11 cellular contexts compared by ENCODE assay signal in the genomic region with DNA sequence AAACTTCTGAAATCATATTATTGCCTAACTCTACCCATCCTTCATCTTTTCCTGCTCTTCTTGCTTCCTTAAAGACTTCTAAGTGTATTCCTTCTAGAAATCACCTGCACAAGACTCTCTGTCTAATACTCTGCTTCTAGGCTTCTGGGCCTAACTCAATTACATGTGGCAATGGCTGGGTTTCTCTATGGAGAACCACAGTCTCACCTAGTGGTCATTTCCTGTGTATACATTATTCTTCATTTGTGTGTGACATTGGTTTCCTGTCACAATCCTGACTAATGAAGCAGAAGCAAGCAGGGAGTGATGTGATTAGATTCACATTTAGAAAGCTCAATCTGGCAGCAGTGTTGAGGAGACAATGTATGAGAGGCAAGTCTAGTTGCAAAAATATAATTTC. TPM values are rescaled to one million over a fixed set of nuclear protein-coding genes. Genes with fewer than 3 reads are reported as not detected.
DNase-seq lines count a peak whose midpoint lies in the region; ATAC-seq, FAIRE-seq and TF ChIP-seq lines count a peak whose summit lies in the region.
"Had no signal": no experiment of that assay in that cellular context is flagged by ENCODE, and none has a peak within 500 bp of the region (broad histone marks: within the 10 kb centered on the region; RNA-seq: fewer than 3 reads in every experiment).

No MANE protein-coding gene starts in this region.

- no peak for TF ChIP-seq CTCF in endothelial cell of umbilical vein (IDR thresholded peaks at IDR 0.05; ENCODE audit: extremely low read depth in 1 of 2, insufficient read depth in 1 of 2, low read depth in 1 of 2, low read length in 2 of 2)

- H3K27ac ChIP-seq in ACC112 (ENCODE audit: low read depth, low read length) (peak overlapping the region; percentile 18), endothelial cell of umbilical vein (ENCODE audit: insufficient read depth, low read depth, low read length) (peak overlapping the region; percentile 70)

- peak overlapping the region; percentile 72 for H3K4me2 ChIP-seq in endothelial cell of umbilical vein (ENCODE audit: insufficient read depth, low read length)

- H3K79me2 ChIP-seq in ACC112 (ENCODE audit: control insufficient read depth, insufficient read depth, low read length, unreplicated experiment) = no peaks in the 10 kb centered on the region
- H3K79me2 ChIP-seq in endothelial cell of umbilical vein (ENCODE audit: control insufficient read depth, insufficient read depth, low read length) = no peaks in the 10 kb centered on the region

- TF ChIP-seq POLR2A in endothelial cell of umbilical vein (IDR thresholded peaks at IDR 0.05; ENCODE audit: low read depth, low read length) = no peak

- H3K27me3 ChIP-seq in ACC112 (ENCODE audit: insufficient read depth, low read length) (no peaks in the 10 kb centered on the region), endothelial cell of umbilical vein (ENCODE audit: control insufficient read depth in 2 of 2, insufficient read depth in 2 of 2, low read length in 2 of 2) (no peaks in the 10 kb centered on the region), HAP-1 (ENCODE audit: low read depth) (no peaks in the 10 kb centered on the region; the same call in 1 of the 2 replicates)

- H3K9ac ChIP-seq in endothelial cell of umbilical vein (replicated peaks; ENCODE audit: extremely low read depth, insufficient read depth, low read length) = peak overlapping the region; percentile 51

- FAIRE-seq in endothelial cell of umbilical vein (lab: Jason Lieb, UNC) = peak; percentile 83
- FAIRE-seq: K562 had no signal

- peak; percentile 18 for DNase-seq in HS-5 (ENCODE audit: low read depth)
- DNase-seq in endothelial cell of umbilical vein (ENCODE audit: low read depth, low spot score) = peak; percentile 72
- DNase-seq in HAP-1 (ENCODE audit: low spot score in 2 of 2) = no peak
- DNase-seq in stimulated activated CD4-positive, alpha-beta T cell treated with anti-CD3 and anti-CD28 coated beads, Interleukin-12 subunit alpha, Interleukin-12 subunit beta, amount 100 ng/mL, for 4 hours = no peak
- DNase-seq in NCI-H2196 (lab: John Stamatoyannopoulos, UW; ENCODE audit: unreplicated experiment) = no peak
- DNase-seq: activated CD4-positive, alpha-beta memory T cell treated with anti-CD3 and anti-CD28 coated beads for 36 hours had no signal

- dilution Hi-C loops in endothelial cell of umbilical vein (cut with MboI; ENCODE audit: extremely low pct_ligation_motif_present, low sequenced_read_pairs) = no loop called here

- CTCF ChIA-PET in endothelial cell of umbilical vein (lab: Charles Lee) = interaction anchor here (0.6 to 4.7 kb wide), 13 partner anchors 10 to 378 kb away, joined by 3 to 41 read pairs (median 3); a partner anchor contains a TSS

- POLR2A ChIA-PET in endothelial cell of umbilical vein (lab: Charles Lee) = interaction anchor here (1.3 kb wide), 1 partner anchor 17 kb away, joined by 3 read pairs; a partner anchor contains a TSS

- H3K4me3 ChIP-seq in ACC112 (ENCODE audit: low read depth, low read length) = no peak overlapping the region
- no peak overlapping the region for H3K4me3 ChIP-seq in endothelial cell of umbilical vein (replicated peaks in 1 of 3; ENCODE audit: insufficient read depth in 1 of 3, low read depth in 1 of 3, low read length in 3 of 3)
- H3K4me3 ChIP-seq in HAP-1 = no peak overlapping the region
- H3K4me3 ChIP-seq: K562, skin epidermis had no signal

- no peaks in the 10 kb centered on the region for H3K36me3 ChIP-seq in ACC112 (ENCODE audit: insufficient read depth, low read length)
- H3K36me3 ChIP-seq in endothelial cell of umbilical vein (ENCODE audit: control insufficient read depth in 2 of 2, extremely low read depth in 1 of 2, insufficient read depth in 2 of 2, low read length in 2 of 2) = no peaks in the 10 kb centered on the region
- no peaks in the 10 kb centered on the region for H3K36me3 ChIP-seq in HAP-1 (replicated peaks)

- in situ Hi-C loops in HAP-1 (cut with MboI; ENCODE audit: low sequenced_read_pairs) = no loop called here

- H2AFZ ChIP-seq in ACC112 (ENCODE audit: low read length, unreplicated experiment) (peak overlapping the region; percentile 27), endothelial cell of umbilical vein (ENCODE audit: low read depth, low read length) (peak overlapping the region; percentile 36)

- intact Hi-C loops in endothelial cell of umbilical vein (cut with micrococcal nuclease) = loop anchor here (1.0 to 5.0 kb wide), 2 partner anchors 47 to 173 kb away; a partner anchor contains a TSS

- no peaks in the 10 kb centered on the region for H3K9me1 ChIP-seq in endothelial cell of umbilical vein (replicated peaks; ENCODE audit: control insufficient read depth, extremely low read depth, insufficient read depth, low read length)

- ATAC-seq in GM18909 (IDR thresholded peaks at IDR 0.05; ENCODE audit: poor library complexity, unreplicated experiment) (peak; percentile 78), HG03457 (IDR thresholded peaks at IDR 0.05; ENCODE audit: unreplicated experiment) (no peak)
- ATAC-seq: K562 had no signal

- no peaks in the 10 kb centered on the region for H4K20me1 ChIP-seq in endothelial cell of umbilical vein (replicated peaks; ENCODE audit: control insufficient read depth, extremely low read depth, insufficient read depth, low read length)

- BruUV-seq in endothelial cell of umbilical vein (replicated peaks; lab: Mats Ljungman, UMichigan) = no TSS peak

- peaks cover 17% of the 10 kb centered on the region for H3K4me1 ChIP-seq in ACC112 (ENCODE audit: control insufficient read depth, insufficient read depth, low read length, unreplicated experiment)
- peaks cover 21% of the 10 kb centered on the region for H3K4me1 ChIP-seq in endothelial cell of umbilical vein (ENCODE audit: control insufficient read depth, extremely low read depth, insufficient read depth, low read length)
- H3K4me1 ChIP-seq in HAP-1 = no peaks in the 10 kb centered on the region

- H3K9me3 ChIP-seq in endothelial cell of umbilical vein (replicated peaks; ENCODE audit: control insufficient read depth, insufficient read depth, low read length) (no peaks in the 10 kb centered on the region), HAP-1 (no peaks in the 10 kb centered on the region)

TF ChIP-seq in endothelial cell of umbilical vein, 7 proteins besides CTCF, POLR2A, EP300 and RAD21:
- TF ChIP-seq POLR2AphosphoS5 (IDR thresholded peaks at IDR 0.05; ENCODE audit: insufficient read depth, low read depth, low read length) = peak; percentile 49
- TF ChIP-seq GATA2 (IDR thresholded peaks at IDR 0.05; ENCODE audit: insufficient read depth, insufficient read length, low read depth, low read length) = peak; percentile 58
- no peak for TF ChIP-seq EZH2 (IDR thresholded peaks at IDR 0.05; ENCODE audit: borderline replicate concordance, low read depth, low read length, severe bottlenecking)
- TF ChIP-seq JUN (IDR thresholded peaks at IDR 0.05; ENCODE audit: borderline replicate concordance, insufficient read depth, insufficient read length, low read depth) = peak; percentile 26
- TF ChIP-seq FOS (IDR thresholded peaks at IDR 0.05; ENCODE audit: borderline replicate concordance, insufficient read depth, low read length) = peak; percentile 82

RNA-seq across cellular contexts. Expression of a gene that starts 16.9 kb away (rescaled TPM):
- 0.27 and 0.32 TPM in 2 replicates for total RNA-seq in endothelial cell of umbilical vein
- polyA plus RNA-seq in endothelial cell of umbilical vein = 0.16 and 0.32 TPM in 2 replicates
- polyA plus RNA-seq in endothelial cell of umbilical vein (2011; cell fraction: cytosol; rRNA removed) = 0.38 and 0.39 TPM in 2 replicates
- 0.43 and 0.50 TPM in 2 replicates for polyA plus RNA-seq in endothelial cell of umbilical vein (2011; cell fraction: nucleus; rRNA removed)
- polyA plus RNA-seq in endothelial cell of umbilical vein (2012) = 0.90 and 1.1 TPM in 2 replicates
- 0.45 and 0.87 TPM in 2 replicates for polyA minus RNA-seq in endothelial cell of umbilical vein
- 8.9 TPM for polyA minus RNA-seq in endothelial cell of umbilical vein (2011; cell fraction: cytosol; rRNA and poly(A)+ RNA removed)
- polyA minus RNA-seq in endothelial cell of umbilical vein (2011; cell fraction: nucleus; rRNA and poly(A)+ RNA removed) = 0.34 and 0.82 TPM in 2 replicates
- polyA plus RNA-seq: K562 had no signal

RNA-seq across cellular contexts. Expression of a gene that starts 48.8 kb away (rescaled TPM):
- not detected in 2 replicates for total RNA-seq in endothelial cell of umbilical vein
- 0.01 TPM in 1 of 2 replicates, not detected in the other for polyA plus RNA-seq in endothelial cell of umbilical vein
- polyA plus RNA-seq in endothelial cell of umbilical vein (2011; cell fraction: cytosol; rRNA removed) = not detected in 2 replicates
- polyA plus RNA-seq in endothelial cell of umbilical vein (2011; cell fraction: nucleus; rRNA removed) = 0.04 TPM in 1 of 2 replicates, not detected in the other
- polyA plus RNA-seq in endothelial cell of umbilical vein (2012) = not detected in 2 replicates
- polyA minus RNA-seq in endothelial cell of umbilical vein = not detected in 2 replicates
- not detected for polyA minus RNA-seq in endothelial cell of umbilical vein (2011; cell fraction: cytosol; rRNA and poly(A)+ RNA removed)
- 0.10 TPM in 1 of 2 replicates, not detected in the other for polyA minus RNA-seq in endothelial cell of umbilical vein (2011; cell fraction: nucleus; rRNA and poly(A)+ RNA removed)
- total RNA-seq: activated CD4-positive, alpha-beta memory T cell treated with anti-CD3 and anti-CD28 coated beads for 36 hours had no signal

Comparison
In these comparisons a context has a peak if more than half of its experiments do, and no peak if none do; other contexts are left out.
1. DNase-seq: peak in HS-5 (single experiment) and endothelial cell of umbilical vein (single experiment); none in HAP-1 (0 of 2), stimulated activated CD4-positive, alpha-beta T cell treated with anti-CD3 and anti-CD28 coated beads, Interleukin-12 subunit alpha, Interleukin-12 subunit beta, amount 100 ng/mL, for 4 hours (single experiment) and NCI-H2196 (single experiment).